In the genomic region with DNA sequence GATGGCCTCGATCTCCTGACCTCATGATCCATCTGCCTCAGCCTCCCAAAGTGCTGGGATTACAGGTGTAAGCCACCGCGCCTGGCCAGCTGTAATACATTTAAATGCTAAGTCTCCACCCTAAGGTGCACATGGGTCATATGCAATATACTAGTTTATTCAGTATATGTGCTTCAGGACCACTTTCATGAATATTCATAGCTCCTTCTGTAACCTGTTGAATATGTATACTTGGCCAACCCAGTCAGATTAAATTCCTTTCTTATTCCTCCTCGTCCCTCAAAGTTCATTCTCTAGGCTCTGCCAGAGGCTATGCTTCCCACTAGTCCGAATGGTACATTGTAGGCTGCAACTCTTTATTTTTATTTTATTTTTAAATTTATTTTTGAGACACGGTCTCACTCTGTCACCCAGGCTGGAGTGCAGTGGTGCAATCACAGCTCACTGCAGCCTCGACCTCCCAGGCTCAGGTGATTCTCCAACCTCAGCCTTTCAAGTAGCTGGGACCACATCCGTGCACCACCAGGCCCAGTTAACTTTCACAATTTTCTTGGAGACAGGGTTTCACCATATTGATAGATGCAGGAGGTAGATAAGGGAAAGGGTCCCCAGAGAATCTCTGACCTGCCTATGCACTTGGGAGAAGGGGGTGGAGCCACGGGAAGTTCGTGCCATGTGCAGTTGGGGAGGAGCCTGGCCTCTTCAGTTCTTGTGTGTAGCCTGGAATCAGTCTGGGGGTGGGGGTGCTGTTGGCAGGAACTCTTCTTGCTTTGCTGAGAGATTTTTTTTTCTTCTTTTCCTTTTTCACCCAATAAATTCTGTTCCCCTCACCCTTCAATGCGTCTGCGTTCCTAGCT, we compare ENCODE assay signal across 13 cellular contexts. TPM values are rescaled to one million over a fixed set of nuclear protein-coding genes. Genes with fewer than 3 reads are reported as not detected.
A peak's percentile ranks its signal among the peaks of the same experiment; 100 is the strongest.
DNase-seq lines count a peak whose midpoint lies in the region; ATAC-seq lines count a peak whose summit lies in the region.
"Had no signal": no experiment of that assay in that cellular context is flagged by ENCODE, and none has a peak within 500 bp of the region (broad histone marks: within the 10 kb centered on the region; RNA-seq: fewer than 3 reads in every experiment).

No MANE protein-coding gene starts in this region.

- no peak overlapping the region for H3K9ac ChIP-seq in trophoblast cell (ENCODE audit: low read length)

- H3K27ac Mint-ChIP-seq in activated naive CD4-positive, alpha-beta T cell treated with anti-CD3 and anti-CD28 coated beads, Interleukin-2, amount 50 U/mL, for 24 hours, result peak overlapping the region; percentile 27
- H3K27ac Mint-ChIP-seq in dendritic cell treated with granulocyte-macrophage colony-stimulating factor and Interleukin-4, amounts not matched to agents 40 ng/mL and 50 ng/mL, for 4 days, result peak overlapping the region; percentile 2

- no peaks in the 10 kb centered on the region for H3K36me3 Mint-ChIP-seq in activated naive CD4-positive, alpha-beta T cell treated with anti-CD3 and anti-CD28 coated beads, Interleukin-2, amount 50 U/mL, for 24 hours
- no peaks in the 10 kb centered on the region for H3K36me3 Mint-ChIP-seq in dendritic cell treated with granulocyte-macrophage colony-stimulating factor and Interleukin-4, amounts not matched to agents 40 ng/mL and 50 ng/mL, for 4 days (ENCODE audit: low read depth)

- H3K4me3 Mint-ChIP-seq in activated naive CD4-positive, alpha-beta T cell treated with anti-CD3 and anti-CD28 coated beads, Interleukin-2, amount 50 U/mL, for 24 hours, result no peak overlapping the region
- H3K4me3 Mint-ChIP-seq in dendritic cell treated with granulocyte-macrophage colony-stimulating factor and Interleukin-4, amounts not matched to agents 40 ng/mL and 50 ng/mL, for 4 days, result no peak overlapping the region

- H2BK12ac ChIP-seq in trophoblast cell (ENCODE audit: low read length), result peak overlapping the region; percentile 77

- no peak overlapping the region for H3K23ac ChIP-seq in trophoblast cell (ENCODE audit: low read length)

- H3K18ac ChIP-seq in trophoblast cell (ENCODE audit: low read length), result no peak overlapping the region

- H3K27me3 ChIP-seq in trophoblast cell (ENCODE audit: insufficient read depth, low read length), result no peaks in the 10 kb centered on the region
- H3K27me3 ChIP-seq: body of pancreas had no signal

- H4K91ac ChIP-seq in trophoblast cell (ENCODE audit: low read depth, low read length), result peak overlapping the region; percentile 99

- H3K79me1 ChIP-seq in trophoblast cell (ENCODE audit: low read length), result peaks cover 18% of the 10 kb centered on the region

- H3K4me2 ChIP-seq in trophoblast cell (ENCODE audit: low read length), result no peak overlapping the region

- H2BK5ac ChIP-seq in trophoblast cell (ENCODE audit: low read depth, low read length, poor library complexity), result no peak overlapping the region

- H2AFZ ChIP-seq in trophoblast cell (ENCODE audit: insufficient read depth, low read length, poor library complexity), result no peak overlapping the region

- no peaks in the 10 kb centered on the region for H3K36me3 ChIP-seq in trophoblast cell (ENCODE audit: control insufficient read depth in 1 of 2, insufficient read depth in 2 of 2, low read length in 2 of 2)

- H4K12ac ChIP-seq in trophoblast cell (ENCODE audit: low read depth, low read length), result no peak overlapping the region

- no peak for ATAC-seq in HG03342 (IDR thresholded peaks at IDR 0.05; ENCODE audit: unreplicated experiment)

- intact Hi-C loops in dendritic cell treated with granulocyte-macrophage colony-stimulating factor and Interleukin-4, amounts not matched to agents 40 ng/mL and 50 ng/mL, for 4 days (cut with micrococcal nuclease), result no loop called here

- peak overlapping the region; percentile 65 for H3K27ac ChIP-seq in trophoblast cell (ENCODE audit: low read depth, low read length)

- peak overlapping the region; percentile 95 for H3K14ac ChIP-seq in trophoblast cell (ENCODE audit: low read length)

- peaks cover 44% of the 10 kb centered on the region for H3K4me1 Mint-ChIP-seq in activated naive CD4-positive, alpha-beta T cell treated with anti-CD3 and anti-CD28 coated beads, Interleukin-2, amount 50 U/mL, for 24 hours
- H3K4me1 Mint-ChIP-seq in dendritic cell treated with granulocyte-macrophage colony-stimulating factor and Interleukin-4, amounts not matched to agents 40 ng/mL and 50 ng/mL, for 4 days (ENCODE audit: low read depth), result peaks cover 19% of the 10 kb centered on the region

- H3K79me2 ChIP-seq in trophoblast cell (ENCODE audit: control insufficient read depth, insufficient read depth, low read length, poor library complexity), result peaks cover 2% of the 10 kb centered on the region

- no peak overlapping the region for H3K4ac ChIP-seq in trophoblast cell (ENCODE audit: low read depth, low read length)

- no CpG with 5 or more reads among the region's 12 CpGs for WGBS in trophoblast cell (ENCODE audit: extremely low coverage, insufficient coverage, insufficient read length)

- H3K4me3 ChIP-seq in trophoblast cell (ENCODE audit: low read depth, low read length), result no peak overlapping the region
- H3K4me3 ChIP-seq: body of pancreas had no signal

- H3K4me1 ChIP-seq in trophoblast cell (ENCODE audit: control insufficient read depth in 1 of 2, insufficient read depth in 2 of 2, low read length in 2 of 2), result peaks cover 25 to 28% of the 10 kb centered on the region in 2 experiments

- no peaks in the 10 kb centered on the region for H3K9me3 ChIP-seq in trophoblast cell (ENCODE audit: insufficient read depth, low read depth, low read length)
- H3K9me3 ChIP-seq: body of pancreas had no signal

- peak overlapping the region; percentile 47 for H2AK5ac ChIP-seq in trophoblast cell (ENCODE audit: low read length)

- H2BK120ac ChIP-seq in trophoblast cell (ENCODE audit: insufficient read depth, low read length, poor library complexity), result peak overlapping the region; percentile 96

- no peak for DNase-seq in activated naive CD4-positive, alpha-beta T cell (lab: John Stamatoyannopoulos, UW)
- DNase-seq in NCI-H69 (lab: John Stamatoyannopoulos, UW) (peak; percentile 10), trophoblast cell (no peak), NCI-H345 treated with DMSO at 0.1 percent for 48 hours (lab: John Stamatoyannopoulos, UW; ENCODE audit: unreplicated experiment) (no peak), OCI-M2 (lab: John Stamatoyannopoulos, UW; ENCODE audit: unreplicated experiment) (no peak)
- DNase-seq: activated CD8-positive, alpha-beta memory T cell treated with anti-CD3 and anti-CD28 coated beads for 24 hours; Karpas-422; NCI-H2227 treated with DMSO at 0.1 percent for 48 hours; occipital lobe had no signal

- H4K8ac ChIP-seq in trophoblast cell (ENCODE audit: low read depth, low read length), result peak overlapping the region; percentile 43

- H3K9me3 Mint-ChIP-seq in activated naive CD4-positive, alpha-beta T cell treated with anti-CD3 and anti-CD28 coated beads, Interleukin-2, amount 50 U/mL, for 24 hours, result no peaks in the 10 kb centered on the region
- H3K9me3 Mint-ChIP-seq in dendritic cell treated with granulocyte-macrophage colony-stimulating factor and Interleukin-4, amounts not matched to agents 40 ng/mL and 50 ng/mL, for 4 days, result no peaks in the 10 kb centered on the region

- no peaks in the 10 kb centered on the region for H3K27me3 Mint-ChIP-seq in activated naive CD4-positive, alpha-beta T cell treated with anti-CD3 and anti-CD28 coated beads, Interleukin-2, amount 50 U/mL, for 24 hours
- H3K27me3 Mint-ChIP-seq in dendritic cell treated with granulocyte-macrophage colony-stimulating factor and Interleukin-4, amounts not matched to agents 40 ng/mL and 50 ng/mL, for 4 days, result peaks cover 17% of the 10 kb centered on the region

RNA-seq across cellular contexts. Expression of gene DDR1, which starts 41.3 kb away (rescaled TPM):
- polyA plus RNA-seq in trophoblast cell (2013), result 137 and 142 TPM in 2 replicates
